26 cellular contexts compared by ENCODE assay signal in genomic region chr17:42849031-42849430, GRCh38. TPM values are rescaled to one million over a fixed set of nuclear protein-coding genes. Genes with fewer than 3 reads are reported as not detected.
"Had no signal": no experiment of that assay in that cellular context is flagged by ENCODE, and none has a peak within 500 bp of the region (broad histone marks: within the 10 kb centered on the region; RNA-seq: fewer than 3 reads in every experiment).

No MANE protein-coding gene starts in this region.

- H3K9me3 Mint-ChIP-seq: IgD-negative memory B cell had no signal

- FAIRE-seq: HTR-8/SVneo, RCC 7860 had no signal

- H3K4me3 Mint-ChIP-seq: IgD-negative memory B cell had no signal

- H3K9me3 ChIP-seq: SJSA1 had no signal

- H3K27ac ChIP-seq: HL-60, SJSA1, SK-N-MC had no signal

- H3K27ac Mint-ChIP-seq: IgD-negative memory B cell had no signal

- DNase-seq: MV-4-11, NCI-H1048, NCI-H1105, NCI-H1417, NCI-H1436 treated with DMSO at 0.1 percent for 48 hours, NCI-H1694, NCI-H187 treated with DMSO at 0.1 percent for 48 hours, NCI-H2029 treated with DMSO at 0.1 percent for 48 hours, NCI-H2171 treated with DMSO at 0.1 percent for 48 hours, NCI-H226, NCI-H446, NCI-H510A, NCI-H524 treated with DMSO at 0.1 percent for 48 hours, NCI-H774, Right ventricle myocardium superior, SIG-M5, SW 1271 had no signal

- ATAC-seq: K562 had no signal

- H3K27me3 Mint-ChIP-seq: IgD-negative memory B cell had no signal

- H3K4me3 ChIP-seq: K562, SJSA1, SK-N-MC had no signal

- H3K36me3 Mint-ChIP-seq: IgD-negative memory B cell had no signal

- H3K4me1 ChIP-seq: SJSA1 had no signal

RNA-seq across cellular contexts. Expression of gene AOC3, which starts 2.0 kb away (rescaled TPM):
- total RNA-seq: SJSA1 had no signal
- polyA plus RNA-seq: IgD-negative memory B cell had no signal

RNA-seq across cellular contexts. Expression of gene AOC2, which starts 4.7 kb away (rescaled TPM):
- polyA plus RNA-seq: IgD-negative memory B cell had no signal

RNA-seq across cellular contexts. Expression of gene CNTD1, which starts 50.4 kb away (rescaled TPM):
- total RNA-seq: LHCN-M2, MCF 10A, Right ventricle myocardium superior had no signal
